In genomic region chr2:148201075-148202004, GRCh38 we compare ENCODE assay signal across 8 cellular contexts.
DNase-seq lines count a peak whose midpoint lies in the region; ATAC-seq and FAIRE-seq lines count a peak whose summit lies in the region.

No MANE protein-coding gene starts in this region.

- H3K9ac ChIP-seq in adipocyte (ENCODE audit: low read length), result no peak overlapping the region

- H3K4me1 ChIP-seq in adipocyte (ENCODE audit: control insufficient read depth, insufficient read depth, low read length), result no peaks in the 10 kb centered on the region

- no peaks in the 10 kb centered on the region for H3K27me3 Mint-ChIP-seq in immature natural killer cell (ENCODE audit: low read depth in 3 of 3)

- no peak overlapping the region for H3K4me3 ChIP-seq in adipocyte (ENCODE audit: low read length)

- FAIRE-seq in GM19239 (lab: Jason Lieb, UNC), result no peak

- peaks cover 2 to 6% of the 10 kb centered on the region in 2 donors for H3K4me1 Mint-ChIP-seq in immature natural killer cell

- no peaks in the 10 kb centered on the region for H3K9me3 ChIP-seq in adipocyte (ENCODE audit: control insufficient read depth, low read length)

- ATAC-seq in GM18868 (IDR thresholded peaks at IDR 0.05; ENCODE audit: unreplicated experiment), result no peak
- ATAC-seq in GM21737 (IDR thresholded peaks at IDR 0.05; ENCODE audit: unreplicated experiment), result no peak

- H3K4me3 Mint-ChIP-seq in immature natural killer cell, result no peak overlapping the region

- H3K27ac Mint-ChIP-seq in immature natural killer cell, result peak overlapping the region in 1 of 6 donors; percentile 24

- H3K27me3 ChIP-seq in adipocyte (replicated peaks; ENCODE audit: control insufficient read depth, insufficient read depth, low read length), result no peaks in the 10 kb centered on the region

- no peaks in the 10 kb centered on the region for H3K9me3 Mint-ChIP-seq in immature natural killer cell

- peaks cover 0 to 4% (median 3%) of the 10 kb centered on the region in 3 donors for H3K36me3 Mint-ChIP-seq in immature natural killer cell

- no peaks in the 10 kb centered on the region for H3K36me3 ChIP-seq in adipocyte (ENCODE audit: control insufficient read depth, insufficient read depth, low read length, severe bottlenecking)

- DNase-seq in AG20443 (ENCODE audit: low spot score) (peak; percentile 20), GM19239 (ENCODE audit: insufficient read length, low spot score) (peak; percentile 1), RPMI8226 (peak; percentile 36), adipocyte (ENCODE audit: low read depth) (peak; percentile 30), immature natural killer cell (peak in 2 of 3 donors; percentile 19 to 33)
- peak; percentile 21 to 32 for DNase-seq in stimulated activated CD8-positive, alpha-beta memory T cell treated with anti-CD3 and anti-CD28 coated beads, Interleukin-2, amount 100 ng/mL, for 48 hours (ENCODE audit: low read depth in 2 of 2)
